In the genomic region with DNA sequence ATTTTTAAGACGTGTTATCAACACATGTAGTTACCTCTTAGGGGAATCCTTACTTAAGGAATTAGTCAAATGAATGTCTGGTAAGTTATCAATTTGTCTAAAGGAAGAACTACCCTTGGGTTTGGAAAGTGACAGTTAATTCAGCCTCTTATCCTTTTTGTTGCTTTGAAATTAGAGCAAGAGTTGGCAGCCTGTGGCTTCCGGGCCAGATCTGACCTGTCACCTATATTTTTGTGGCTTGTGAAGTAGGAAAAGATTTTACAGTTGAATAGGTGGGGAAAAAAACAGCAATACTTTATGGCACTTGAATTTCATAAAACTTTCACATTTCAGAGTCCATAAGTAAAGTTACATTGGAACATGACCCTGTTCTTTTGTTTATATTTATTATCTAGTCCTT, we compare ENCODE assay signal across 18 cellular contexts. TPM values are rescaled to one million over a fixed set of nuclear protein-coding genes. Genes with fewer than 3 reads are reported as not detected.
DNase-seq lines count a peak whose midpoint lies in the region; ATAC-seq, FAIRE-seq and TF ChIP-seq lines count a peak whose summit lies in the region.
"Had no signal": no experiment of that assay in that cellular context is flagged by ENCODE, and none has a peak within 500 bp of the region (broad histone marks: within the 10 kb centered on the region; RNA-seq: fewer than 3 reads in every experiment).

No MANE protein-coding gene starts in this region.

- intact Hi-C loops in transverse colon (cut with DNase I; ENCODE audit: low total_unique reads) = no loop called here

- H3K27ac ChIP-seq in hepatocyte (peak overlapping the region; percentile 1), transverse colon (peak overlapping the region; percentile 65 to 70 (median 68))

- ATAC-seq in stimulated activated naive CD8-positive, alpha-beta T cell treated with anti-CD3 and anti-CD28 coated beads, Interleukin-15, Interleukin-2, amounts not matched to agents 100 U/mL and 50 U/mL, for 24 hours = no peak
- ATAC-seq in HG03432 (IDR thresholded peaks at IDR 0.05; ENCODE audit: unreplicated experiment) = no peak

- no peak overlapping the region for H3K4me3 ChIP-seq in hepatocyte
- no peak overlapping the region for H3K4me3 ChIP-seq in transverse colon

- H3K36me3 Mint-ChIP-seq in stimulated activated naive CD8-positive, alpha-beta T cell treated with anti-CD3 and anti-CD28 coated beads, Interleukin-15, Interleukin-2, amounts not matched to agents 100 ng/mL and 50 ng/mL, for 24 hours (ENCODE audit: low read depth) = peaks cover 86% of the 10 kb centered on the region
- peaks cover 85% of the 10 kb centered on the region for H3K36me3 Mint-ChIP-seq in activated CD4-positive, alpha-beta memory T cell treated with anti-CD3 and anti-CD28 coated beads, Interleukin-2, amount 10 ng/mL, durations not matched to agents 7 days and 5 days (ENCODE audit: low read depth)

- no peak for DNase-seq in stimulated activated naive CD8-positive, alpha-beta T cell treated with anti-CD3 and anti-CD28 coated beads, Interleukin-15, Interleukin-2, amounts not matched to agents 100 U/mL and 50 U/mL, for 24 hours
- DNase-seq in activated CD4-positive, alpha-beta memory T cell treated with anti-CD3 and anti-CD28 coated beads, Interleukin-2, amount 10 ng/mL, durations not matched to agents 7 days and 5 days = peak; percentile 54
- DNase-seq in hepatocyte (ENCODE audit: low spot score) (no peak), transverse colon (peak; percentile 63), NAMALWA (ENCODE audit: low spot score) (no peak), GM12892 (ENCODE audit: insufficient read length) (no peak)
- DNase-seq: activated CD4-positive, CD25-positive, alpha-beta regulatory T cell; effector CD4-positive, alpha-beta T cell; GDM1; IMR-90; NCI-H187; NCI-H748 treated with DMSO at 0.1 percent for 48 hours; nephron progenitor cell had no signal

- no peak overlapping the region for H2AFZ ChIP-seq in hepatocyte

- TF ChIP-seq POLR2A in transverse colon (IDR thresholded peaks at IDR 0.05) (no peak), GM12892 (IDR thresholded peaks at IDR 0.05; ENCODE audit: low read depth, low read length) (no peak)

- POLR2A ChIA-PET in activated CD4-positive, alpha-beta memory T cell treated with anti-CD3 and anti-CD28 coated beads, Interleukin-2, amount 10 ng/mL, durations not matched to agents 7 days and 5 days (lab: Charles Lee) = interaction anchor here (1.1 to 6.7 kb wide), 4 partner anchors 102 to 155 kb away, joined by 3 to 111 read pairs (median 5); no protein-coding TSS in a partner anchor

- CTCF ChIA-PET in activated CD4-positive, alpha-beta memory T cell treated with anti-CD3 and anti-CD28 coated beads, Interleukin-2, amount 10 ng/mL, durations not matched to agents 7 days and 5 days (lab: Charles Lee) = interaction anchor here (0.9 to 1.3 kb wide), 2 partner anchors 147 to 155 kb away, joined by 3 to 4 read pairs; no protein-coding TSS in a partner anchor

- no peaks in the 10 kb centered on the region for H3K27me3 ChIP-seq in hepatocyte
- no peaks in the 10 kb centered on the region for H3K27me3 ChIP-seq in transverse colon

- H3K9me2 ChIP-seq in hepatocyte (replicated peaks; ENCODE audit: insufficient read depth) = no peaks in the 10 kb centered on the region

- peak overlapping the region; percentile 24 for H3K4me2 ChIP-seq in hepatocyte

- H3K9me3 ChIP-seq in hepatocyte (ENCODE audit: low read depth) (no peaks in the 10 kb centered on the region), transverse colon (no peaks in the 10 kb centered on the region)

- no peak for FAIRE-seq in GM12892 (lab: Jason Lieb, UNC)
- FAIRE-seq: frontal cortex, keratinocyte had no signal

- 86% methylated on average over 2 of the region's 2 CpGs for WGBS in hepatocyte (ENCODE audit: low lambda C conversion rate, missing lambda C conversion rate)
- 25 to 60% methylated on average over 1 to 2 of the region's 2 CpGs for WGBS in transverse colon (ENCODE audit: low coverage in 1 of 2), 2 donors

- peak overlapping the region; percentile 71 for H3K4me3 Mint-ChIP-seq in stimulated activated naive CD8-positive, alpha-beta T cell treated with anti-CD3 and anti-CD28 coated beads, Interleukin-15, Interleukin-2, amounts not matched to agents 100 ng/mL and 50 ng/mL, for 24 hours
- peak overlapping the region; percentile 18 for H3K4me3 Mint-ChIP-seq in activated CD4-positive, alpha-beta memory T cell treated with anti-CD3 and anti-CD28 coated beads, Interleukin-2, amount 10 ng/mL, durations not matched to agents 7 days and 5 days
- H3K4me3 Mint-ChIP-seq: B cell had no signal

- H3K4me1 ChIP-seq in hepatocyte (ENCODE audit: insufficient read depth) (peaks cover 41% of the 10 kb centered on the region), transverse colon (peaks cover 24 to 93% (median 82%) of the 10 kb centered on the region in 4 donors)

- peaks cover 99% of the 10 kb centered on the region for H3K79me2 ChIP-seq in hepatocyte

- H3K36me3 ChIP-seq in hepatocyte (replicated peaks; ENCODE audit: insufficient read depth, low read depth) (no peaks in the 10 kb centered on the region), transverse colon (no peaks in the 10 kb centered on the region)

- TF ChIP-seq EP300 in transverse colon (IDR thresholded peaks at IDR 0.05; ENCODE audit: low read depth) = no peak

- peak overlapping the region; percentile 82 for H3K27ac Mint-ChIP-seq in stimulated activated naive CD8-positive, alpha-beta T cell treated with anti-CD3 and anti-CD28 coated beads, Interleukin-15, Interleukin-2, amounts not matched to agents 100 ng/mL and 50 ng/mL, for 24 hours
- peak overlapping the region; percentile 4 for H3K27ac Mint-ChIP-seq in activated CD4-positive, alpha-beta memory T cell treated with anti-CD3 and anti-CD28 coated beads, Interleukin-2, amount 10 ng/mL, durations not matched to agents 7 days and 5 days
- H3K27ac Mint-ChIP-seq: B cell had no signal

- H4K20me1 ChIP-seq in hepatocyte (ENCODE audit: insufficient read depth, poor library complexity, severe bottlenecking) = peaks cover 54% of the 10 kb centered on the region

- no peaks in the 10 kb centered on the region for H3K9me3 Mint-ChIP-seq in stimulated activated naive CD8-positive, alpha-beta T cell treated with anti-CD3 and anti-CD28 coated beads, Interleukin-15, Interleukin-2, amounts not matched to agents 100 ng/mL and 50 ng/mL, for 24 hours
- no peaks in the 10 kb centered on the region for H3K9me3 Mint-ChIP-seq in activated CD4-positive, alpha-beta memory T cell treated with anti-CD3 and anti-CD28 coated beads, Interleukin-2, amount 10 ng/mL, durations not matched to agents 7 days and 5 days
- H3K9me3 Mint-ChIP-seq: nephron progenitor cell had no signal

- H3K27me3 Mint-ChIP-seq in stimulated activated naive CD8-positive, alpha-beta T cell treated with anti-CD3 and anti-CD28 coated beads, Interleukin-15, Interleukin-2, amounts not matched to agents 100 ng/mL and 50 ng/mL, for 24 hours = no peaks in the 10 kb centered on the region
- H3K27me3 Mint-ChIP-seq in activated CD4-positive, alpha-beta memory T cell treated with anti-CD3 and anti-CD28 coated beads, Interleukin-2, amount 10 ng/mL, durations not matched to agents 7 days and 5 days = no peaks in the 10 kb centered on the region
- H3K27me3 Mint-ChIP-seq: B cell had no signal

- TF ChIP-seq CTCF in hepatocyte (IDR thresholded peaks at IDR 0.05; ENCODE audit: poor library complexity) (no peak), transverse colon (IDR thresholded peaks at IDR 0.05) (no peak)

- in situ Hi-C loops in transverse colon (cut with MboI; ENCODE audit: low pct_ligation_motif_present in 1 of 4, low pct_unique_long_range_greater_than_20kb in 1 of 4, low sequenced_read_pairs in 3 of 4) = no loop called here

- H3K4me1 Mint-ChIP-seq in stimulated activated naive CD8-positive, alpha-beta T cell treated with anti-CD3 and anti-CD28 coated beads, Interleukin-15, Interleukin-2, amounts not matched to agents 100 ng/mL and 50 ng/mL, for 24 hours (ENCODE audit: low read depth) = no peaks in the 10 kb centered on the region
- H3K4me1 Mint-ChIP-seq in activated CD4-positive, alpha-beta memory T cell treated with anti-CD3 and anti-CD28 coated beads, Interleukin-2, amount 10 ng/mL, durations not matched to agents 7 days and 5 days = peaks cover 91% of the 10 kb centered on the region

RNA-seq across cellular contexts. Expression of gene MRPS6, which starts 5.5 kb away (rescaled TPM):
- total RNA-seq in activated CD4-positive, alpha-beta memory T cell treated with anti-CD3 and anti-CD28 coated beads, Interleukin-2, amount 10 ng/mL, durations not matched to agents 7 days and 5 days = 10 to 100 TPM; 75.2 to 79.2 TPM
- total RNA-seq in hepatocyte (54.9 and 72.3 TPM in 2 replicates), transverse colon (10 to 100 TPM; 27.9 to 59.1 (median 35.6) TPM)
- 188 and 201 TPM in 2 replicates for polyA plus RNA-seq in hepatocyte
- polyA plus RNA-seq in GM12892 (2012; ENCODE audit: missing spikeins) = 86.3 TPM

RNA-seq across cellular contexts. Expression of gene SLC5A3, which starts 5.5 kb away (rescaled TPM):
- total RNA-seq in activated CD4-positive, alpha-beta memory T cell treated with anti-CD3 and anti-CD28 coated beads, Interleukin-2, amount 10 ng/mL, durations not matched to agents 7 days and 5 days = 10 to 100 TPM; 23.3 to 26.0 TPM
- total RNA-seq in hepatocyte (64.0 and 67.1 TPM in 2 replicates), transverse colon (10 to 100 TPM; 12.0 to 32.6 (median 23.9) TPM)
- 8.1 and 9.2 TPM in 2 replicates for polyA plus RNA-seq in hepatocyte
- 12.1 TPM for polyA plus RNA-seq in GM12892 (2012; ENCODE audit: missing spikeins)

Comparison
In these comparisons a context has a peak if more than half of its experiments do, and no peak if none do; other contexts are left out.
1. DNase-seq: peak in activated CD4-positive, alpha-beta memory T cell treated with anti-CD3 and anti-CD28 coated beads, Interleukin-2, amount 10 ng/mL, durations not matched to agents 7 days and 5 days (single experiment) and transverse colon (single experiment); none in stimulated activated naive CD8-positive, alpha-beta T cell treated with anti-CD3 and anti-CD28 coated beads, Interleukin-15, Interleukin-2, amounts not matched to agents 100 U/mL and 50 U/mL, for 24 hours (single experiment), hepatocyte (single experiment), NAMALWA (single experiment) and GM12892 (single experiment).